Comparison of ENCODE assay signal across 7 cellular contexts in genomic region chr2:208072250-208072892, GRCh38. TPM values are rescaled to one million over a fixed set of nuclear protein-coding genes. Genes with fewer than 3 reads are reported as not detected.
DNase-seq lines count a peak whose midpoint lies in the region; ATAC-seq, FAIRE-seq and TF ChIP-seq lines count a peak whose summit lies in the region.

No MANE protein-coding gene starts in this region.

- H3K4me1 ChIP-seq in HCT116 (ENCODE audit: control insufficient read depth in 1 of 2, insufficient read depth in 2 of 2, low read length in 2 of 2) (no peaks in the 10 kb centered on the region), small intestine (ENCODE audit: control insufficient read depth in 2 of 2, insufficient read depth in 1 of 2, low read depth in 1 of 2, low read length in 1 of 2) (no peaks in the 10 kb centered on the region)

- TF ChIP-seq CTCF in GM12864 (IDR thresholded peaks at IDR 0.05; ENCODE audit: low read depth, low read length, missing control alignments) = peak; percentile 85
- peak; percentile 38 to 86 (median 62); a peak in 5 of 6 replicates for TF ChIP-seq CTCF in HCT116 (IDR thresholded peaks at IDR 0.05 in 2 of 3, conservative IDR thresholded peaks at IDR 0.05 in 1 of 3; ENCODE audit: borderline replicate concordance in 1 of 3, insufficient read depth in 1 of 3, low read depth in 2 of 3, low read length in 2 of 3)

- FAIRE-seq in small intestine (lab: Jason Lieb, UNC) = no peak

- H3K4me3 ChIP-seq in GM12864 (ENCODE audit: low read depth, low read length) (no peak overlapping the region), HCT116 (replicated peaks in 1 of 2; ENCODE audit: low read depth in 1 of 2, low read length in 2 of 2) (no peak overlapping the region), small intestine (ENCODE audit: low read depth in 1 of 2, low read length in 2 of 2) (no peak overlapping the region)

- H3K9me3 ChIP-seq in HCT116 (ENCODE audit: control insufficient read depth in 1 of 2, insufficient read depth in 1 of 2, low read depth in 1 of 2, low read length in 2 of 2) (no peaks in the 10 kb centered on the region), small intestine (ENCODE audit: control insufficient read depth, low read depth) (no peaks in the 10 kb centered on the region)

- peak overlapping the region; percentile 36 for H2AFZ ChIP-seq in HCT116 (ENCODE audit: low read depth, low read length, poor library complexity, severe bottlenecking)

- peak; percentile 87 for TF ChIP-seq RAD21 in HCT116 (IDR thresholded peaks at IDR 0.05; ENCODE audit: low read depth)

- RAD21 ChIA-PET in HCT116 (lab: Charles Lee; ENCODE audit: low non-redundant PET in 1 of 2, low total read pairs in 2 of 2, uncharacterized antibody in 2 of 2, unreplicated experiment in 2 of 2) = interaction anchor here in 1 of 2 experiments (1.2 kb wide), 1 partner anchor 16 kb away, joined by 5 read pairs; no protein-coding TSS in a partner anchor

- H3K36me3 ChIP-seq in HCT116 (ENCODE audit: control insufficient read depth in 1 of 2, insufficient read depth in 2 of 2, low read length in 2 of 2) (no peaks in the 10 kb centered on the region), small intestine (ENCODE audit: control insufficient read depth in 2 of 2, insufficient read depth in 2 of 2, low read length in 2 of 2) (no peaks in the 10 kb centered on the region)

- H3K79me2 ChIP-seq in HCT116 (ENCODE audit: insufficient read depth, low read length) = no peaks in the 10 kb centered on the region

- H3K9ac ChIP-seq in HCT116 (ENCODE audit: low read length) = no peak overlapping the region

- no peak for TF ChIP-seq POLR2A in HCT116 (IDR thresholded peaks at IDR 0.05; ENCODE audit: borderline replicate concordance, extremely low read depth, insufficient read depth, insufficient read length)

- POLR2A ChIA-PET in HCT116 (lab: Charles Lee) = no interaction called here

- H3K27ac ChIP-seq in HCT116 (ENCODE audit: low read depth, low read length) (no peak overlapping the region), small intestine (ENCODE audit: low read depth in 1 of 2, low read length in 1 of 2) (no peak overlapping the region)

- WGBS in small intestine, 3 donors = 21 to 28% (median 24%) methylated on average over 9 of the region's 9 CpGs

- peak; percentile 98 for ATAC-seq in HCT116

- H3K9me2 ChIP-seq in HCT116 (ENCODE audit: insufficient read depth) = no peaks in the 10 kb centered on the region

- CTCF ChIA-PET in HCT116 (lab: Charles Lee) = interaction anchor here (0.6 to 2.1 kb wide), 10 partner anchors 9 to 734 kb away, joined by 3 to 15 read pairs (median 3); no protein-coding TSS in a partner anchor

- no peaks in the 10 kb centered on the region for H4K20me1 ChIP-seq in HCT116 (ENCODE audit: insufficient read depth)

- no TSS peak for BruUV-seq in HCT116 (replicated peaks; lab: Mats Ljungman, UMichigan)

- H3K4me2 ChIP-seq in HCT116 (ENCODE audit: low read length) = no peak overlapping the region

- intact Hi-C loops in HCT116 (cut with micrococcal nuclease) = loop anchor here (1.0 to 5.0 kb wide), 3 partner anchors 100 to 445 kb away; no protein-coding TSS in a partner anchor

- H3K27me3 ChIP-seq in HCT116 (ENCODE audit: insufficient read depth, low read length) = no peaks in the 10 kb centered on the region
- no peaks in the 10 kb centered on the region for H3K27me3 ChIP-seq in small intestine (ENCODE audit: control insufficient read depth in 2 of 2, insufficient read depth in 2 of 2, low read length in 2 of 2)

- DNase-seq in GM12864 (ENCODE audit: low read depth) (peak; percentile 25), HCT116 (ENCODE audit: low read depth, low spot score) (peak; percentile 57), NAMALWA (ENCODE audit: low spot score) (peak; percentile 75), T-helper 1 cell (peak in 4 of 5 donors; percentile 11 to 38 (median 34)), anterior cingulate cortex (lab: John Stamatoyannopoulos, UW) (peak in 50 of 58 donors; percentile 8 to 76 (median 41)), hepatic stellate cell (ENCODE audit: low spot score) (peak; percentile 54), small intestine (peak; percentile 71)

TF ChIP-seq in HCT116, 20 proteins besides CTCF, POLR2A, EP300 and RAD21:
- TF ChIP-seq EZH2phosphoT487 (IDR thresholded peaks at IDR 0.05; ENCODE audit: borderline replicate concordance) (no peak), ZBTB33 (IDR thresholded peaks at IDR 0.05; ENCODE audit: extremely low read depth, insufficient replicate concordance, low read length) (no peak), CEBPB (IDR thresholded peaks at IDR 0.05; ENCODE audit: low read depth) (no peak), JUND (IDR thresholded peaks at IDR 0.05) (no peak), YY1 (IDR thresholded peaks at IDR 0.05; ENCODE audit: extremely low read depth, insufficient replicate concordance, low read depth, low read length) (no peak), MAX (IDR thresholded peaks at IDR 0.05) (no peak), SP1 (IDR thresholded peaks at IDR 0.05; ENCODE audit: low read depth) (no peak), ELF1 (IDR thresholded peaks at IDR 0.05; ENCODE audit: borderline replicate concordance, low read depth) (no peak), CBX3 (IDR thresholded peaks at IDR 0.05; ENCODE audit: low read depth) (no peak)

RNA-seq across cellular contexts. Expression of gene PLEKHM3, which starts 47.0 kb away (rescaled TPM):
- total RNA-seq in HCT116 (2021; ENCODE audit: unreplicated experiment) = 6.3 TPM
- 2.1 and 2.7 TPM in 2 replicates for polyA plus RNA-seq in HCT116 (2012)
- 1 to 10 TPM in 2 of 3 donors, under 1 TPM in 1; 0.89 to 2.9 (median 1.4) TPM for polyA plus RNA-seq in small intestine

RNA-seq across cellular contexts. Expression of gene CRYGD, which starts 52.0 kb away (rescaled TPM):
- not detected for total RNA-seq in HCT116 (2021; ENCODE audit: unreplicated experiment)
- polyA plus RNA-seq in HCT116 (2012) = not detected in 2 replicates
- under 1 TPM in 1 of 3 donors, not detected in 2; 0.15 TPM for polyA plus RNA-seq in small intestine

RNA-seq across cellular contexts. Expression of gene CRYGC, which starts 57.3 kb away (rescaled TPM):
- total RNA-seq in HCT116 (2021; ENCODE audit: unreplicated experiment) = not detected
- polyA plus RNA-seq in HCT116 (2012) = not detected in 2 replicates
- not detected for polyA plus RNA-seq in small intestine

Comparison
In these comparisons a context has a peak if more than half of its experiments do, and no peak if none do; other contexts are left out.
1. DNase-seq: peak in every context shown above with its lines; median percentile 75 in NAMALWA; 71 in small intestine; 57 in HCT116; 54 in hepatic stellate cell; 41 in anterior cingulate cortex; 34 in T-helper 1 cell; 25 in GM12864.